In the genomic region with DNA sequence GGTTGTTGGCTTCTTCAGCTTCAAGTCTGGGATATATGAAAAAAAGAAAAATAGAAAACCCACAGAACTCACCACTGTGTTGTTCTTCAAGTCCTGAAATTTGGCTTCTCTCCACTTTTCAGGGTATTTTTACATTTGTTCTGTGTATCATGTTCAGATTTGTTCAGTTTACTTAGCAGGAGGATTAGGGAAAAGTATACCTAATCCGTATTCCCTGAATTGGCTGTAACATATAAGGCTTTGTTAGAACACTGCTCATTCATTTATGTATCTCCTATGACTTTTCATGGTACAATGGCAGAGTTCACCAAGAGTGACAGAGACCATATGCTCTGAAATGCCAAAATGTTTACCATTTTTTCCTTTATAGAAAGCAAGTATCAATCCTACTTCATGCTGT, we compare ENCODE assay signal across 1 cellular context.
TF ChIP-seq lines count a peak whose summit lies in the region.

No MANE protein-coding gene starts in this region.

TF ChIP-seq in H1, 55 proteins besides CTCF, POLR2A, EP300 and RAD21 (continued from another document):
- TF ChIP-seq, protein P1, sequence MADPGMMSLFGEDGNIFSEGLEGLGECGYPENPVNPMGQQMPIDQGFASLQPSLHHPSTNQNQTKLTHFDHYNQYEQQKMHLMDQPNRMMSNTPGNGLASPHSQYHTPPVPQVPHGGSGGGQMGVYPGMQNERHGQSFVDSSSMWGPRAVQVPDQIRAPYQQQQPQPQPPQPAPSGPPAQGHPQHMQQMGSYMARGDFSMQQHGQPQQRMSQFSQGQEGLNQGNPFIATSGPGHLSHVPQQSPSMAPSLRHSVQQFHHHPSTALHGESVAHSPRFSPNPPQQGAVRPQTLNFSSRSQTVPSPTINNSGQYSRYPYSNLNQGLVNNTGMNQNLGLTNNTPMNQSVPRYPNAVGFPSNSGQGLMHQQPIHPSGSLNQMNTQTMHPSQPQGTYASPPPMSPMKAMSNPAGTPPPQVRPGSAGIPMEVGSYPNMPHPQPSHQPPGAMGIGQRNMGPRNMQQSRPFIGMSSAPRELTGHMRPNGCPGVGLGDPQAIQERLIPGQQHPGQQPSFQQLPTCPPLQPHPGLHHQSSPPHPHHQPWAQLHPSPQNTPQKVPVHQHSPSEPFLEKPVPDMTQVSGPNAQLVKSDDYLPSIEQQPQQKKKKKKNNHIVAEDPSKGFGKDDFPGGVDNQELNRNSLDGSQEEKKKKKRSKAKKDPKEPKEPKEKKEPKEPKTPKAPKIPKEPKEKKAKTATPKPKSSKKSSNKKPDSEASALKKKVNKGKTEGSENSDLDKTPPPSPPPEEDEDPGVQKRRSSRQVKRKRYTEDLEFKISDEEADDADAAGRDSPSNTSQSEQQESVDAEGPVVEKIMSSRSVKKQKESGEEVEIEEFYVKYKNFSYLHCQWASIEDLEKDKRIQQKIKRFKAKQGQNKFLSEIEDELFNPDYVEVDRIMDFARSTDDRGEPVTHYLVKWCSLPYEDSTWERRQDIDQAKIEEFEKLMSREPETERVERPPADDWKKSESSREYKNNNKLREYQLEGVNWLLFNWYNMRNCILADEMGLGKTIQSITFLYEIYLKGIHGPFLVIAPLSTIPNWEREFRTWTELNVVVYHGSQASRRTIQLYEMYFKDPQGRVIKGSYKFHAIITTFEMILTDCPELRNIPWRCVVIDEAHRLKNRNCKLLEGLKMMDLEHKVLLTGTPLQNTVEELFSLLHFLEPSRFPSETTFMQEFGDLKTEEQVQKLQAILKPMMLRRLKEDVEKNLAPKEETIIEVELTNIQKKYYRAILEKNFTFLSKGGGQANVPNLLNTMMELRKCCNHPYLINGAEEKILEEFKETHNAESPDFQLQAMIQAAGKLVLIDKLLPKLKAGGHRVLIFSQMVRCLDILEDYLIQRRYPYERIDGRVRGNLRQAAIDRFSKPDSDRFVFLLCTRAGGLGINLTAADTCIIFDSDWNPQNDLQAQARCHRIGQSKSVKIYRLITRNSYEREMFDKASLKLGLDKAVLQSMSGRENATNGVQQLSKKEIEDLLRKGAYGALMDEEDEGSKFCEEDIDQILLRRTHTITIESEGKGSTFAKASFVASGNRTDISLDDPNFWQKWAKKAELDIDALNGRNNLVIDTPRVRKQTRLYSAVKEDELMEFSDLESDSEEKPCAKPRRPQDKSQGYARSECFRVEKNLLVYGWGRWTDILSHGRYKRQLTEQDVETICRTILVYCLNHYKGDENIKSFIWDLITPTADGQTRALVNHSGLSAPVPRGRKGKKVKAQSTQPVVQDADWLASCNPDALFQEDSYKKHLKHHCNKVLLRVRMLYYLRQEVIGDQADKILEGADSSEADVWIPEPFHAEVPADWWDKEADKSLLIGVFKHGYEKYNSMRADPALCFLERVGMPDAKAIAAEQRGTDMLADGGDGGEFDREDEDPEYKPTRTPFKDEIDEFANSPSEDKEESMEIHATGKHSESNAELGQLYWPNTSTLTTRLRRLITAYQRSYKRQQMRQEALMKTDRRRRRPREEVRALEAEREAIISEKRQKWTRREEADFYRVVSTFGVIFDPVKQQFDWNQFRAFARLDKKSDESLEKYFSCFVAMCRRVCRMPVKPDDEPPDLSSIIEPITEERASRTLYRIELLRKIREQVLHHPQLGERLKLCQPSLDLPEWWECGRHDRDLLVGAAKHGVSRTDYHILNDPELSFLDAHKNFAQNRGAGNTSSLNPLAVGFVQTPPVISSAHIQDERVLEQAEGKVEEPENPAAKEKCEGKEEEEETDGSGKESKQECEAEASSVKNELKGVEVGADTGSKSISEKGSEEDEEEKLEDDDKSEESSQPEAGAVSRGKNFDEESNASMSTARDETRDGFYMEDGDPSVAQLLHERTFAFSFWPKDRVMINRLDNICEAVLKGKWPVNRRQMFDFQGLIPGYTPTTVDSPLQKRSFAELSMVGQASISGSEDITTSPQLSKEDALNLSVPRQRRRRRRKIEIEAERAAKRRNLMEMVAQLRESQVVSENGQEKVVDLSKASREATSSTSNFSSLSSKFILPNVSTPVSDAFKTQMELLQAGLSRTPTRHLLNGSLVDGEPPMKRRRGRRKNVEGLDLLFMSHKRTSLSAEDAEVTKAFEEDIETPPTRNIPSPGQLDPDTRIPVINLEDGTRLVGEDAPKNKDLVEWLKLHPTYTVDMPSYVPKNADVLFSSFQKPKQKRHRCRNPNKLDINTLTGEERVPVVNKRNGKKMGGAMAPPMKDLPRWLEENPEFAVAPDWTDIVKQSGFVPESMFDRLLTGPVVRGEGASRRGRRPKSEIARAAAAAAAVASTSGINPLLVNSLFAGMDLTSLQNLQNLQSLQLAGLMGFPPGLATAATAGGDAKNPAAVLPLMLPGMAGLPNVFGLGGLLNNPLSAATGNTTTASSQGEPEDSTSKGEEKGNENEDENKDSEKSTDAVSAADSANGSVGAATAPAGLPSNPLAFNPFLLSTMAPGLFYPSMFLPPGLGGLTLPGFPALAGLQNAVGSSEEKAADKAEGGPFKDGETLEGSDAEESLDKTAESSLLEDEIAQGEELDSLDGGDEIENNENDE (IDR thresholded peaks at IDR 0.05; ENCODE audit: insufficient replicate concordance, low read length): no peak
TF ChIP-seq in H1: peak in this region for 0.
